Comparison of ENCODE assay signal across 8 cellular contexts in the genomic region with DNA sequence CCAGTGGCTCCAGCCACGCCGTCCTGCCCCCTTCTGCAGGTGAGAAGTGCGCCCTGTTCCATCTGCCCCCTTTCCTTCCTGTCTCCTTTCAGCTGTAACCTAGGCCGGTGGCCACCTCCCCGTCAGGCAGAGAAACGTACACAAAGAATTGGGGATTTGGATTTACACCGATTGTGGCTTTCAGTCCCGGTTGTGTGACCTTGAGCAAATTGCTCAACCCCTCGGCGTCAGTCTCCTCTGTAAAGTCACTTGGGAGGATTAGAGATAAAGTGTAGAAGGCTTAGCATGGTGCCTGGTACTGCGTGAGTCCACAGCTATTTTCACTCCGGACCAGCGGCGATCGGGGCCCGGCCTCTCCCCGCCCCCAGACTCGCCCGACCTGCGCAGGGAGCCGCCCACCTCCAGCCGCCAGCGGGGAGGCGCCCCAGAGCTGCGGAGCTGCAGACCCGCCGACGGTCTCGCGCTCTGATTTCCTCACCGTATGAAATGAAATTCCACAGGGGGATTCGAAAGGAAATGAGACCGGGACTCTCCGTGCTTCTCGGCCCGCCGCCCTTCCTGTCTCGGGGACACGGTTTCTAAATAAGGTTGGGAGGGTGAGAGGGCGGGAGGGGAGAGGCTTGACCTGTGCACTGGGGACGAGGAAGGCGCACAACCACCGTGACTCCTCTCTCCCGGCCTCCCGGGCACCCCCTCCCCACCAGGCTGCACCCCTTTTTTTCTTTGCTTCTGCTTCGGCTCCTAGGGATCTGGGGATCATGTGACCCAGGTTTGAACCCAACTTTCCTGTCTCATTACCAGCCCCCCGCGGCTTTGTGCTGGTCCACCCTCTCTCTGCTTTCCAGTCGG. TPM values are rescaled to one million over a fixed set of nuclear protein-coding genes. Genes with fewer than 3 reads are reported as not detected.
A peak's percentile ranks its signal among the peaks of the same experiment; 100 is the strongest.
DNase-seq lines count a peak whose midpoint lies in the region; TF ChIP-seq lines count a peak whose summit lies in the region.

No MANE protein-coding gene starts in this region.

- H3K36me3 ChIP-seq in SK-N-MC (ENCODE audit: insufficient read depth, low read length) = peaks cover 12% of the 10 kb centered on the region; the same call in 1 of the 2 replicates
- H3K36me3 ChIP-seq in kidney epithelial cell (ENCODE audit: control insufficient read depth, insufficient read depth, low read length) = peaks cover 2% of the 10 kb centered on the region
- H3K36me3 ChIP-seq in spleen = peaks cover 0 to 7% (median 0%) of the 10 kb centered on the region in 6 donors

- H3K27ac Mint-ChIP-seq in H9 (peak overlapping the region; percentile 91 to 96 (median 92); a peak in 6 of 7 replicates), chondrocyte (ENCODE audit: unreplicated experiment) (peak overlapping the region; percentile 87)

- H2BK15ac ChIP-seq in H9 (ENCODE audit: low read depth, low read length) = no peak overlapping the region

- H3K9me3 ChIP-seq in H9 (ENCODE audit: control insufficient read depth, low read depth, low read length) (no peaks in the 10 kb centered on the region), SK-N-MC (ENCODE audit: low read depth, low read length) (no peaks in the 10 kb centered on the region), spleen (no peaks in the 10 kb centered on the region)

- no peak overlapping the region for H4K8ac ChIP-seq in H9 (replicated peaks; ENCODE audit: insufficient read length, low read depth, low read length)

- H3K18ac ChIP-seq in H9 (ENCODE audit: insufficient read length, low read depth, low read length) = peak overlapping the region; percentile 77

- peaks cover 14% of the 10 kb centered on the region for H3K23me2 ChIP-seq in H9 (ENCODE audit: insufficient read length, low read depth, low read length, poor library complexity, severe bottlenecking)

- WGBS in H9 (ENCODE audit: extremely low coverage, insufficient read length, low lambda C conversion rate) = no CpG with 5 or more reads among the region's 49 CpGs
- 0 to 1% (median 1%) methylated on average over 34 to 49 of the region's 49 CpGs for WGBS in spleen, 5 donors

- no peaks in the 10 kb centered on the region for H3K79me2 ChIP-seq in H9 (ENCODE audit: insufficient read depth, low read length)

- peaks cover 14 to 25% (median 18%) of the 10 kb centered on the region in 3 experiments for H3K36me3 Mint-ChIP-seq in H9 (ENCODE audit: insufficient read depth in 1 of 3, low read depth in 3 of 3)
- peaks cover 6% of the 10 kb centered on the region for H3K36me3 Mint-ChIP-seq in chondrocyte (ENCODE audit: low read depth)

- H3K9me3 Mint-ChIP-seq in H9 (no peaks in the 10 kb centered on the region; a peak in 2 of 5 replicates), chondrocyte (ENCODE audit: low read depth) (no peaks in the 10 kb centered on the region)

- DNase-seq in activated T-cell treated with anti-CD3 and anti-CD28 coated beads for 48 hours (ENCODE audit: low read depth) (peak; percentile 13), H9 (peak; percentile 86), KG1 (lab: John Stamatoyannopoulos, UW) (peak; percentile 36), SK-N-MC (ENCODE audit: low read depth, low spot score) (no peak), chondrocyte (ENCODE audit: low spot score) (no peak), kidney epithelial cell (ENCODE audit: low read depth) (no peak), spleen (peak; percentile 90)
- no peak for DNase-seq in activated T-cell treated with anti-CD3 and anti-CD28 coated beads, Interleukin-2, amount 50 U/mL, for 1 hour

- H3K4me3 ChIP-seq in SK-N-MC = peak overlapping the region; percentile 97
- H3K4me3 ChIP-seq in kidney epithelial cell (ENCODE audit: low read depth, low read length) = peak overlapping the region; percentile 54
- peak overlapping the region; percentile 68 to 92 (median 71) for H3K4me3 ChIP-seq in spleen

- H3K4me1 ChIP-seq in H9 (ENCODE audit: insufficient read depth, low read length) (peaks cover 4% of the 10 kb centered on the region; the same call in 1 of the 2 replicates), spleen (peaks cover 2 to 47% (median 21%) of the 10 kb centered on the region in 6 donors)

- no peaks in the 10 kb centered on the region for H4K20me1 ChIP-seq in H9 (ENCODE audit: control insufficient read depth, insufficient read depth, insufficient read length)

- TF ChIP-seq CTCF in H9 (conservative IDR thresholded peaks at IDR 0.05) (0 out of 3 replicates have a peak, but pooled peaks have one; percentile 23), chondrocyte (IDR thresholded peaks at IDR 0.05) (peak; percentile 63), kidney epithelial cell (IDR thresholded peaks at IDR 0.05; ENCODE audit: insufficient read depth, low read length, poor library complexity, severe bottlenecking) (peak; percentile 15), spleen (IDR thresholded peaks at IDR 0.05 in 8 of 11, conservative IDR thresholded peaks at IDR 0.05 in 3 of 11) (peak in 7 of 11 experiments; percentile 14 to 43 (median 34))

- peak overlapping the region; percentile 79 for H3K9ac ChIP-seq in H9 (ENCODE audit: extremely low read depth, insufficient read length, low read length)
- peak overlapping the region; percentile 72 for H3K9ac ChIP-seq in SK-N-MC (ENCODE audit: insufficient read length)

- peak overlapping the region; percentile 70 for H2AFZ ChIP-seq in H9 (ENCODE audit: low read length)

- H2AK5ac ChIP-seq in H9 (ENCODE audit: insufficient read length, low read length) = no peak overlapping the region

- peak overlapping the region; percentile 89 for H3K14ac ChIP-seq in H9 (ENCODE audit: insufficient read depth, low read length)

- peaks cover 7% of the 10 kb centered on the region; the same call in 1 of the 2 replicates for H3K27me3 ChIP-seq in H9 (ENCODE audit: insufficient read depth, low read length)
- H3K27me3 ChIP-seq in kidney epithelial cell (ENCODE audit: control insufficient read depth, insufficient read depth, low read length) = no peaks in the 10 kb centered on the region
- peaks cover 0 to 36% (median 15%) of the 10 kb centered on the region in 7 donors for H3K27me3 ChIP-seq in spleen (replicated peaks in 1 of 7)

- no peak overlapping the region for H4K91ac ChIP-seq in H9 (ENCODE audit: insufficient read length, low read depth, low read length)

- TF ChIP-seq POLR2A in spleen (IDR thresholded peaks at IDR 0.05) = no peak

- intact Hi-C loops in spleen (cut with DNase I; ENCODE audit: low total_unique reads) = no loop called here

- H3K56ac ChIP-seq in H9 (ENCODE audit: insufficient read length, low read depth, low read length) = no peak overlapping the region

- H2BK120ac ChIP-seq in H9 (ENCODE audit: low read depth, low read length, poor library complexity, severe bottlenecking) = no peak overlapping the region

- no peak overlapping the region for H2BK12ac ChIP-seq in H9 (ENCODE audit: insufficient read length, low read depth, low read length)

- no peak overlapping the region for H3K4ac ChIP-seq in H9 (ENCODE audit: low read depth, low read length)

- no peak overlapping the region for H2BK20ac ChIP-seq in H9 (ENCODE audit: low read depth, low read length, poor library complexity, severe bottlenecking)

- H3K4me3 Mint-ChIP-seq in H9 (peak overlapping the region; percentile 83 to 91), chondrocyte (ENCODE audit: unreplicated experiment) (peak overlapping the region; percentile 93)

- no peak overlapping the region for H4K5ac ChIP-seq in H9 (ENCODE audit: insufficient read length, low read depth, low read length)

- H3K23ac ChIP-seq in H9 (ENCODE audit: insufficient read length, low read depth, low read length) = no peak overlapping the region

- no peak overlapping the region for H3K27ac ChIP-seq in H9 (ENCODE audit: insufficient read length, low read depth, low read length)
- no peak overlapping the region for H3K27ac ChIP-seq in SK-N-MC
- peak overlapping the region; percentile 48 to 91 (median 86) for H3K27ac ChIP-seq in spleen

- H2BK5ac ChIP-seq in H9 (ENCODE audit: insufficient read length, low read length) = no peak overlapping the region

- H3K27me3 Mint-ChIP-seq in H9 (ENCODE audit: low read depth) = peaks cover 27% of the 10 kb centered on the region
- no peaks in the 10 kb centered on the region for H3K27me3 Mint-ChIP-seq in chondrocyte (ENCODE audit: low read depth)

- H3K4me2 ChIP-seq in H9 (ENCODE audit: insufficient read depth, insufficient read length, low read length) = peak overlapping the region; percentile 95

- H3K79me1 ChIP-seq in H9 (ENCODE audit: insufficient read depth, low read depth, low read length, poor library complexity, severe bottlenecking) = no peaks in the 10 kb centered on the region

- H3K4me1 Mint-ChIP-seq in H9 = peaks cover 30 to 35% of the 10 kb centered on the region in 2 experiments
- H3K4me1 Mint-ChIP-seq in chondrocyte (ENCODE audit: low read depth) = peaks cover 46% of the 10 kb centered on the region

- no peak overlapping the region for H3T11ph ChIP-seq in H9 (ENCODE audit: low read length)

RNA-seq across cellular contexts. Expression of a gene that starts 0.7 kb away (rescaled TPM):
- total RNA-seq in H9 (2021) (3.9 and 4.5 TPM in 2 replicates), chondrocyte (6.5 to 11.9 TPM (median 6.6 TPM) in 3 replicates), kidney epithelial cell (7.1 and 7.5 TPM in 2 replicates), spleen (10 to 100 TPM; 13.2 to 46.7 (median 36.1) TPM)
- polyA plus RNA-seq in spleen = 1 to 10 TPM; 3.0 to 9.4 (median 5.0) TPM

Comparison
In these comparisons a context has a peak if more than half of its experiments do, and no peak if none do; other contexts are left out.
1. DNase-seq: peak in activated T-cell treated with anti-CD3 and anti-CD28 coated beads for 48 hours (single experiment), H9 (single experiment), KG1 (single experiment) and spleen (single experiment); none in activated T-cell treated with anti-CD3 and anti-CD28 coated beads, Interleukin-2, amount 50 U/mL, for 1 hour (single experiment), SK-N-MC (single experiment), chondrocyte (single experiment) and kidney epithelial cell (single experiment).
2. H3K27ac ChIP-seq: peak in spleen (8 of 8); none in H9 (single experiment) and SK-N-MC (single experiment).
3. Peak in every context shown above with its lines, with median percentiles within 50 percentile points of each other: CTCF ChIP-seq and H3K4me3 ChIP-seq.